Comparison of ENCODE assay signal across 14 cellular contexts in genomic region chr4:99486648-99487047, GRCh38. TPM values are rescaled to one million over a fixed set of nuclear protein-coding genes. Genes with fewer than 3 reads are reported as not detected.
"Had no signal": no experiment of that assay in that cellular context is flagged by ENCODE, and none has a peak within 500 bp of the region (broad histone marks: within the 10 kb centered on the region; RNA-seq: fewer than 3 reads in every experiment).

No MANE protein-coding gene starts in this region.

RNA-seq across cellular contexts. Expression of gene C4orf17, which starts 24.2 kb away (rescaled TPM):
- total RNA-seq: activated B cell treated with CpG ODN at 0.5 μM for 24 hours; activated CD4-positive, alpha-beta memory T cell treated with anti-CD3 and anti-CD28 coated beads for 36 hours; activated CD4-positive, alpha-beta memory T cell treated with anti-CD3 and anti-CD28 coated beads, Interleukin-2, amount 10 ng/mL, durations not matched to agents 7 days and 5 days; activated CD4-positive, alpha-beta T cell treated with anti-CD3 and anti-CD28 coated beads for 36 hours; activated CD4-positive, alpha-beta T cell treated with anti-CD3 and anti-CD28 coated beads, Interleukin-2, amount 10 ng/mL, durations not matched to agents 24 days and 14 days; activated CD4-positive, alpha-beta T cell treated with anti-CD3 and anti-CD28 coated beads, Interleukin-2, amount 10 ng/mL, durations not matched to agents 7 days and 5 days; activated CD8-positive, alpha-beta memory T cell treated with anti-CD3 and anti-CD28 coated beads for 36 hours; activated CD8-positive, alpha-beta memory T cell treated with anti-CD3 and anti-CD28 coated beads, Interleukin-2, amount 10 ng/mL, durations not matched to agents 7 days and 5 days; activated CD8-positive, alpha-beta T cell treated with anti-CD3 and anti-CD28 coated beads for 36 hours; activated CD8-positive, alpha-beta T cell treated with anti-CD3 and anti-CD28 coated beads, Interleukin-2, amount 10 ng/mL, durations not matched to agents 7 days and 5 days; T-helper 1 cell treated with Interleukin-12 subunit alpha and Interleukin-12 subunit beta and Interleukin-4 antibody, amounts not matched to agents 30 ng/mL and 1 ng/mL, for 36 hours; T-helper 17 cell; T-helper 2 cell treated with Interferon-gamma antibody and Interleukin-4, amounts not matched to agents 100 ng/mL and 5 ng/mL, for 36 hours; WTC11 had no signal

RNA-seq across cellular contexts. Expression of gene ADH7, which starts 51.5 kb away (rescaled TPM):
- total RNA-seq: activated B cell treated with CpG ODN at 0.5 μM for 24 hours; activated CD4-positive, alpha-beta memory T cell treated with anti-CD3 and anti-CD28 coated beads for 36 hours; activated CD4-positive, alpha-beta memory T cell treated with anti-CD3 and anti-CD28 coated beads, Interleukin-2, amount 10 ng/mL, durations not matched to agents 7 days and 5 days; activated CD4-positive, alpha-beta T cell treated with anti-CD3 and anti-CD28 coated beads for 36 hours; activated CD4-positive, alpha-beta T cell treated with anti-CD3 and anti-CD28 coated beads, Interleukin-2, amount 10 ng/mL, durations not matched to agents 24 days and 14 days; activated CD4-positive, alpha-beta T cell treated with anti-CD3 and anti-CD28 coated beads, Interleukin-2, amount 10 ng/mL, durations not matched to agents 7 days and 5 days; activated CD8-positive, alpha-beta memory T cell treated with anti-CD3 and anti-CD28 coated beads for 36 hours; activated CD8-positive, alpha-beta memory T cell treated with anti-CD3 and anti-CD28 coated beads, Interleukin-2, amount 10 ng/mL, durations not matched to agents 7 days and 5 days; activated CD8-positive, alpha-beta T cell treated with anti-CD3 and anti-CD28 coated beads for 36 hours; activated CD8-positive, alpha-beta T cell treated with anti-CD3 and anti-CD28 coated beads, Interleukin-2, amount 10 ng/mL, durations not matched to agents 7 days and 5 days; T-helper 1 cell treated with Interleukin-12 subunit alpha and Interleukin-12 subunit beta and Interleukin-4 antibody, amounts not matched to agents 30 ng/mL and 1 ng/mL, for 36 hours; T-helper 17 cell; T-helper 2 cell treated with Interferon-gamma antibody and Interleukin-4, amounts not matched to agents 100 ng/mL and 5 ng/mL, for 36 hours; WTC11 had no signal
